Comparison of ENCODE assay signal across 20 cellular contexts in the genomic region with DNA sequence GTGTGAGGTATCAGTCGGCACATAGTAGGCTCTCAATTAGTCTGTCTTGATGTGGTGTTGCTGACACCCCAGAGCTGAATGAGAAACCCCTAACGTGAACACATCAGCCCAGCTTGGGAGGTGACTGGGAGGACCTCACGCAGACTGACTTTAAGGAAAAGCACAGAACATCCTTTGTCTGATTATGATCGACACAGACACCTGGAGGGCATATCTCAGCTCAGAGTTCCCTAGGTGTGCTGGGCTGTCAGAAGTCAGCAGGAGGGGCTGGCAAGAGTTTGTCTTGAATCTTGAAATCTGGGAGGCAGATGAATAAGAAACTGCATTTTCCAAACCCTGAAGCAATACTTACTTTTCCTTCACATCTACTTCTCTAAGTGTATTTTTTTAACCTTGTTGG. TPM values are rescaled to one million over a fixed set of nuclear protein-coding genes. Genes with fewer than 3 reads are reported as not detected.
DNase-seq lines count a peak whose midpoint lies in the region; ATAC-seq and TF ChIP-seq lines count a peak whose summit lies in the region.
"Had no signal": no experiment of that assay in that cellular context is flagged by ENCODE, and none has a peak within 500 bp of the region (broad histone marks: within the 10 kb centered on the region; RNA-seq: fewer than 3 reads in every experiment).

No MANE protein-coding gene starts in this region.

- H3K9me3 ChIP-seq in adrenal gland (replicated peaks in 1 of 3): no peaks in the 10 kb centered on the region

- H4K20me1 ChIP-seq in GM23338 (replicated peaks; ENCODE audit: insufficient read depth): no peaks in the 10 kb centered on the region

- H3K27ac Mint-ChIP-seq in GM23338: no peak overlapping the region
- H3K27ac Mint-ChIP-seq: CD4-positive, alpha-beta memory T cell had no signal

- no peaks in the 10 kb centered on the region for H3F3A ChIP-seq in GM23338 (replicated peaks; ENCODE audit: low read depth)

- intact Hi-C loops in adrenal gland (cut with DNase I): no loop called here

- ATAC-seq in GM23338: no peak
- ATAC-seq: HCT116 had no signal

- H3K36me3 ChIP-seq in GM23338 (ENCODE audit: insufficient read depth) (no peaks in the 10 kb centered on the region), adrenal gland (replicated peaks in 1 of 2) (no peaks in the 10 kb centered on the region)

- no peak overlapping the region for H3K4me3 Mint-ChIP-seq in GM23338
- H3K4me3 Mint-ChIP-seq: CD4-positive, alpha-beta memory T cell had no signal

- H2AFZ ChIP-seq in GM23338: 0 out of 2 replicates have a peak overlapping the region, but pooled peaks have one; percentile 10

- no peaks in the 10 kb centered on the region; the same call in 1 of the 3 replicates for H3K9me3 Mint-ChIP-seq in GM23338

- no peaks in the 10 kb centered on the region for H3K27me3 ChIP-seq in GM23338 (ENCODE audit: insufficient read depth)
- H3K27me3 ChIP-seq in adrenal gland: no peaks in the 10 kb centered on the region

- no peak overlapping the region for H3K4me3 ChIP-seq in GM23338
- no peak overlapping the region for H3K4me3 ChIP-seq in adrenal gland

- WGBS in adrenal gland, 4 donors: 81 to 86% (median 83%) methylated on average over 4 of the region's 4 CpGs

- H3K27ac ChIP-seq in GM23338 (ENCODE audit: low read depth) (no peak overlapping the region), adrenal gland (no peak overlapping the region)

- DNase-seq in GM23338 (ENCODE audit: low spot score): no peak
- peak; percentile 98 for DNase-seq in NCI-H526 treated with DMSO at 0.1 percent for 48 hours (lab: John Stamatoyannopoulos, UW)
- DNase-seq in ecto neural progenitor cell (ENCODE audit: low spot score): peak; percentile 36
- DNase-seq in islet precursor cell: peak; percentile 87
- no peak for DNase-seq in NCI-H1436 treated with DMSO at 0.1 percent for 48 hours (lab: John Stamatoyannopoulos, UW)
- no peak for DNase-seq in adrenal gland
- no peak for DNase-seq in 8988T
- no peak for DNase-seq in HCEC 1CT
- DNase-seq: C1 segment of cervical spinal cord; Calu3; CD4-positive, alpha-beta memory T cell; COR-L47; DMS53; DMS79 treated with DMSO at 0.1 percent for 48 hours; GF-D8; H7 had no signal

- no peaks in the 10 kb centered on the region for H3K79me2 ChIP-seq in GM23338 (replicated peaks; ENCODE audit: insufficient read depth)

- H3K4me1 ChIP-seq in GM23338 (ENCODE audit: insufficient read depth) (no peaks in the 10 kb centered on the region), adrenal gland (replicated peaks in 1 of 2) (no peaks in the 10 kb centered on the region)

- TF ChIP-seq CTCF in GM23338 (conservative IDR thresholded peaks at IDR 0.05; ENCODE audit: low read depth in 2 of 2): no peak
- TF ChIP-seq CTCF in adrenal gland (IDR thresholded peaks at IDR 0.05): no peak

- peaks cover 5% of the 10 kb centered on the region for H3K27me3 Mint-ChIP-seq in GM23338 (ENCODE audit: insufficient read depth, low read depth, poor library complexity)

- TF ChIP-seq POLR2A in adrenal gland (IDR thresholded peaks at IDR 0.05): no peak

- H3K4me2 ChIP-seq in GM23338: no peak overlapping the region

- H3K36me3 Mint-ChIP-seq in GM23338 (ENCODE audit: low read depth): no peaks in the 10 kb centered on the region
- H3K36me3 Mint-ChIP-seq: CD4-positive, alpha-beta memory T cell had no signal

- H3K4me1 Mint-ChIP-seq in GM23338: peaks cover 13% of the 10 kb centered on the region
- H3K4me1 Mint-ChIP-seq: CD4-positive, alpha-beta memory T cell had no signal

- H3K9me2 ChIP-seq in GM23338 (ENCODE audit: insufficient read depth): no peaks in the 10 kb centered on the region

TF ChIP-seq in GM23338, 12 proteins besides CTCF, POLR2A, EP300 and RAD21 (continues in another document):
- TF ChIP-seq ZNF331 (CRISPR knock-in tag; IDR thresholded peaks at IDR 0.05; ENCODE audit: low read depth): no peak
- TF ChIP-seq ZNF114 (CRISPR knock-in tag; IDR thresholded peaks at IDR 0.05): no peak
- TF ChIP-seq STAT1 (IDR thresholded peaks at IDR 0.05; ENCODE audit: unreplicated experiment): no peak
- TF ChIP-seq NANOG (IDR thresholded peaks at IDR 0.05; ENCODE audit: borderline replicate concordance): no peak
- TF ChIP-seq EZH2phosphoT487 (IDR thresholded peaks at IDR 0.05; ENCODE audit: unreplicated experiment): no peak
- no peak for TF ChIP-seq JUNB (IDR thresholded peaks at IDR 0.05; ENCODE audit: unreplicated experiment)
- TF ChIP-seq, protein P1, sequence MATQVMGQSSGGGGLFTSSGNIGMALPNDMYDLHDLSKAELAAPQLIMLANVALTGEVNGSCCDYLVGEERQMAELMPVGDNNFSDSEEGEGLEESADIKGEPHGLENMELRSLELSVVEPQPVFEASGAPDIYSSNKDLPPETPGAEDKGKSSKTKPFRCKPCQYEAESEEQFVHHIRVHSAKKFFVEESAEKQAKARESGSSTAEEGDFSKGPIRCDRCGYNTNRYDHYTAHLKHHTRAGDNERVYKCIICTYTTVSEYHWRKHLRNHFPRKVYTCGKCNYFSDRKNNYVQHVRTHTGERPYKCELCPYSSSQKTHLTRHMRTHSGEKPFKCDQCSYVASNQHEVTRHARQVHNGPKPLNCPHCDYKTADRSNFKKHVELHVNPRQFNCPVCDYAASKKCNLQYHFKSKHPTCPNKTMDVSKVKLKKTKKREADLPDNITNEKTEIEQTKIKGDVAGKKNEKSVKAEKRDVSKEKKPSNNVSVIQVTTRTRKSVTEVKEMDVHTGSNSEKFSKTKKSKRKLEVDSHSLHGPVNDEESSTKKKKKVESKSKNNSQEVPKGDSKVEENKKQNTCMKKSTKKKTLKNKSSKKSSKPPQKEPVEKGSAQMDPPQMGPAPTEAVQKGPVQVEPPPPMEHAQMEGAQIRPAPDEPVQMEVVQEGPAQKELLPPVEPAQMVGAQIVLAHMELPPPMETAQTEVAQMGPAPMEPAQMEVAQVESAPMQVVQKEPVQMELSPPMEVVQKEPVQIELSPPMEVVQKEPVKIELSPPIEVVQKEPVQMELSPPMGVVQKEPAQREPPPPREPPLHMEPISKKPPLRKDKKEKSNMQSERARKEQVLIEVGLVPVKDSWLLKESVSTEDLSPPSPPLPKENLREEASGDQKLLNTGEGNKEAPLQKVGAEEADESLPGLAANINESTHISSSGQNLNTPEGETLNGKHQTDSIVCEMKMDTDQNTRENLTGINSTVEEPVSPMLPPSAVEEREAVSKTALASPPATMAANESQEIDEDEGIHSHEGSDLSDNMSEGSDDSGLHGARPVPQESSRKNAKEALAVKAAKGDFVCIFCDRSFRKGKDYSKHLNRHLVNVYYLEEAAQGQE (IDR thresholded peaks at IDR 0.05; ENCODE audit: unreplicated experiment): no peak
- no peak for TF ChIP-seq EZH2 (IDR thresholded peaks at IDR 0.05; ENCODE audit: low read depth, unreplicated experiment)
- no peak for TF ChIP-seq POLR2AphosphoS5 (IDR thresholded peaks at IDR 0.05; ENCODE audit: low read depth)

RNA-seq across cellular contexts. Expression of a gene that starts 16.8 kb away (rescaled TPM):
- total RNA-seq in GM23338 (2014; rRNA removed; shearing (Covaris generic)): 145 and 161 TPM in 2 replicates
- polyA plus RNA-seq in GM23338 (2016; fragmentation: Nextera tagmentation; extraction: Ambion mirVana): 50.8 and 60.8 TPM in 2 replicates
- total RNA-seq in adrenal gland: 1 to 10 TPM in 5 of 8 donors, under 1 TPM in 3; 0.24 to 1.8 (median 1.3) TPM
- polyA plus RNA-seq in adrenal gland: under 1 TPM; 0.49 to 0.88 (median 0.61) TPM
- total RNA-seq: A172, G401 had no signal
- polyA plus RNA-seq: BJ; CD4-positive, alpha-beta memory T cell had no signal

Comparison
In these comparisons a context has a peak if more than half of its experiments do, and no peak if none do; other contexts are left out.
1. DNase-seq: peak in NCI-H526 treated with DMSO at 0.1 percent for 48 hours (single experiment), ecto neural progenitor cell (single experiment) and islet precursor cell (single experiment); none in GM23338 (single experiment), NCI-H1436 treated with DMSO at 0.1 percent for 48 hours (single experiment), adrenal gland (0 of 7), 8988T (single experiment) and HCEC 1CT (single experiment).
2. RNA of a gene that starts 16.8 kb away (total RNA-seq): 145 to 161 TPM in GM23338; 0.24 to 1.8 TPM in adrenal gland; every median in the first group is over 10 times any median in the second.